Comparison of ENCODE assay signal across 9 cellular contexts in the genomic region with DNA sequence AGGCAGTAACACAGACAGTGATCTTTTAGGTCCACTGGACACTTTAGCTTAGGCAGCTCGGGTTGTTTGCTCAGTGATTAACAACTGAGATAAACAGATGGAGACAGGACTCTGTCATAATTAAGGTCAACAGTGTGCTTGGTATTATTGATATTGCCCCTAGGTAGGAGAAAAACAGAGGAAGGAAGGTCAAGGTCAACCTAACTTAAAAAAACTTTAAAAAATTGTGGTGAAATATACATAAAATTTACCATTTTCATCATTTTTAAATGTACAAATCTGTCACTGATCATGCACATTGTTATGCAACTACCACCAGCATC. TPM values are rescaled to one million over a fixed set of nuclear protein-coding genes. Genes with fewer than 3 reads are reported as not detected.
A peak's percentile ranks its signal among the peaks of the same experiment; 100 is the strongest.
DNase-seq lines count a peak whose midpoint lies in the region; ATAC-seq, FAIRE-seq and TF ChIP-seq lines count a peak whose summit lies in the region.
"Had no signal": no experiment of that assay in that cellular context is flagged by ENCODE, and none has a peak within 500 bp of the region (broad histone marks: within the 10 kb centered on the region; RNA-seq: fewer than 3 reads in every experiment).

No MANE protein-coding gene starts in this region.

- peak overlapping the region; percentile 73; the same call in 1 of the 2 replicates for H2BK5ac ChIP-seq in H1 (ENCODE audit: low read depth, low read length)

- H3K4me3 ChIP-seq in H1 (ENCODE audit: extremely low read depth in 1 of 4, insufficient read depth in 2 of 4, low read depth in 3 of 4, low read length in 4 of 4) (no peak overlapping the region), sigmoid colon (no peak overlapping the region)
- H3K4me3 ChIP-seq: lung had no signal

- no peaks in the 10 kb centered on the region for H3K79me1 ChIP-seq in H1 (ENCODE audit: low read depth, low read length)

- H3K27me3 ChIP-seq in H1 (replicated peaks in 1 of 4; ENCODE audit: control insufficient read depth in 3 of 4, extremely low read depth in 1 of 4, insufficient read depth in 3 of 4, low read length in 3 of 4): no peaks in the 10 kb centered on the region
- no peaks in the 10 kb centered on the region for H3K27me3 ChIP-seq in sigmoid colon

- H2BK12ac ChIP-seq in H1 (ENCODE audit: low read depth, low read length): no peak overlapping the region

- TF ChIP-seq CTCF in H1 (IDR thresholded peaks at IDR 0.05; ENCODE audit: control extremely low read depth in 1 of 3, insufficient read depth in 1 of 3, low read depth in 1 of 3, low read length in 3 of 3): no peak
- TF ChIP-seq CTCF in sigmoid colon (IDR thresholded peaks at IDR 0.05): no peak

- H3K27me3 Mint-ChIP-seq in activated CD4-positive, alpha-beta T cell treated with anti-CD3 and anti-CD28 coated beads, Interleukin-2, amount 10 ng/mL, durations not matched to agents 24 days and 14 days: peaks cover 2% of the 10 kb centered on the region

- FAIRE-seq in H1 (lab: Jason Lieb, UNC): no peak

- H4K8ac ChIP-seq in H1 (ENCODE audit: extremely low read depth, insufficient read depth, low read length): no peak overlapping the region

- no peaks in the 10 kb centered on the region for H3K9me3 Mint-ChIP-seq in activated CD4-positive, alpha-beta T cell treated with anti-CD3 and anti-CD28 coated beads, Interleukin-2, amount 10 ng/mL, durations not matched to agents 24 days and 14 days

- POLR2A ChIA-PET in H1 (lab: Charles Lee; ENCODE audit: partially characterized antibody): interaction anchor here (0.6 to 6.6 kb wide), 6 partner anchors 10 to 88 kb away, joined by 3 to 104 read pairs (median 28); partner anchors contain the start of genes AFF4 and ZCCHC10

- H3K56ac ChIP-seq in H1 (replicated peaks; ENCODE audit: insufficient read length, low read depth, low read length): no peak overlapping the region

- no peak overlapping the region for H2AFZ ChIP-seq in H1 (ENCODE audit: low read length)

- H2BK120ac ChIP-seq in H1 (replicated peaks; ENCODE audit: low read depth, low read length): peak overlapping the region; percentile 12

- H2BK15ac ChIP-seq in H1 (ENCODE audit: low read length): no peak overlapping the region

- TF ChIP-seq POLR2A in H1 (IDR thresholded peaks at IDR 0.05; ENCODE audit: control extremely low read depth in 1 of 2, low read depth in 2 of 2, low read length in 2 of 2) (no peak), sigmoid colon (IDR thresholded peaks at IDR 0.05) (no peak)

- ATAC-seq in HG02840 (IDR thresholded peaks at IDR 0.05; ENCODE audit: low FRiP score, unreplicated experiment) (no peak), sciatic nerve (no peak)

- 83% methylated on average over 1 of the region's 1 CpG; no CpG with 5 or more reads in 1 of the 2 experiments for WGBS in H1 (ENCODE audit: extremely low coverage in 1 of 2, insufficient coverage in 1 of 2, insufficient read length in 1 of 2, insufficient replicate concordance in 2 of 2, low coverage in 1 of 2, low lambda C conversion rate in 2 of 2, missing lambda C conversion rate in 1 of 2), 2 experiments
- 4 to 46% methylated on average over 1 of the region's 1 CpG for WGBS in sigmoid colon, 2 donors

- no peak for DNase-seq in activated CD4-positive, alpha-beta T cell treated with anti-CD3 and anti-CD28 coated beads, Interleukin-2, amount 10 ng/mL, durations not matched to agents 24 days and 14 days
- no peak for DNase-seq in activated CD4-positive, alpha-beta T cell treated with anti-CD3 and anti-CD28 coated beads, Interleukin-2, amount 50 U/mL, for 48 hours
- peak; percentile 69 for DNase-seq in NCI-H748 (lab: John Stamatoyannopoulos, UW; ENCODE audit: unreplicated experiment)
- DNase-seq in H1 (ENCODE audit: low read depth in 1 of 2, low spot score in 2 of 2): no peak
- DNase-seq in sigmoid colon: no peak
- no peak for DNase-seq in NCI-H1930 (lab: John Stamatoyannopoulos, UW)
- no peak for DNase-seq in sciatic nerve (ENCODE audit: low spot score)

- peak overlapping the region; percentile 79 for H4K91ac ChIP-seq in H1 (replicated peaks; ENCODE audit: insufficient read length, low read length)

- peak overlapping the region; percentile 97 for H3K4ac ChIP-seq in H1 (replicated peaks; ENCODE audit: insufficient read length, low read depth, low read length)

- TF ChIP-seq RAD21 in H1 (IDR thresholded peaks at IDR 0.05 in 1 of 2, conservative IDR thresholded peaks at IDR 0.05 in 1 of 2; ENCODE audit: low read depth in 2 of 2, low read length in 2 of 2): no peak

- no peaks in the 10 kb centered on the region for H3K9me3 ChIP-seq in H1 (ENCODE audit: insufficient read depth in 2 of 2, low read depth in 1 of 2, low read length in 1 of 2)
- H3K9me3 ChIP-seq in sigmoid colon: no peaks in the 10 kb centered on the region

- peaks cover 10% of the 10 kb centered on the region for H3K23me2 ChIP-seq in H1 (ENCODE audit: low read depth, low read length)

- CTCF ChIA-PET in H1 (lab: Charles Lee; ENCODE audit: partially characterized antibody): interaction anchor here (0.9 kb wide), 1 partner anchor 60 kb away, joined by 3 read pairs; no protein-coding TSS in a partner anchor

- H3K4me3 Mint-ChIP-seq in activated CD4-positive, alpha-beta T cell treated with anti-CD3 and anti-CD28 coated beads, Interleukin-2, amount 10 ng/mL, durations not matched to agents 24 days and 14 days: peak overlapping the region; percentile 34

- H3K4me1 ChIP-seq in H1 (replicated peaks in 1 of 4; ENCODE audit: control insufficient read depth in 3 of 4, insufficient read depth in 4 of 4, low read length in 3 of 4) (peaks cover 0 to 8% (median 2%) of the 10 kb centered on the region in 4 experiments; a peak in 4 of 7 replicates), sigmoid colon (peaks cover 0 to 48% (median 41%) of the 10 kb centered on the region in 4 donors)

- H3K18ac ChIP-seq in H1 (ENCODE audit: extremely low read depth, low read length): no peak overlapping the region

- no peak overlapping the region for H3K23ac ChIP-seq in H1 (ENCODE audit: insufficient read length)

- peaks cover 16% of the 10 kb centered on the region for H3K4me1 Mint-ChIP-seq in activated CD4-positive, alpha-beta T cell treated with anti-CD3 and anti-CD28 coated beads, Interleukin-2, amount 10 ng/mL, durations not matched to agents 24 days and 14 days

- no peak overlapping the region for H2AK5ac ChIP-seq in H1 (ENCODE audit: low read depth, low read length)

- peaks cover 25 to 28% of the 10 kb centered on the region in 2 experiments for H3K79me2 ChIP-seq in H1 (ENCODE audit: control insufficient read depth in 1 of 2, insufficient read depth in 2 of 2, low read length in 2 of 2)

- H4K5ac ChIP-seq in H1 (ENCODE audit: insufficient read length, low read depth, low read length): no peak overlapping the region

- H2BK20ac ChIP-seq in H1 (ENCODE audit: low read length): 0 out of 2 replicates have a peak overlapping the region, but pooled peaks have one; percentile 62

- intact Hi-C loops in activated CD4-positive, alpha-beta T cell treated with anti-CD3 and anti-CD28 coated beads, Interleukin-2, amount 10 ng/mL, durations not matched to agents 24 days and 14 days (cut with micrococcal nuclease): loop anchor here (5.0 to 10.0 kb wide), 4 partner anchors 217 to 1415 kb away; partner anchors contain the start of genes RAPGEF6, SHROOM1, SKP1 and UBE2B
- intact Hi-C loops in sigmoid colon (cut with DNase I): loop anchor here (5.0 to 10.0 kb wide), 2 partner anchors 185 to 217 kb away; partner anchors contain the start of genes GDF9, SHROOM1 and UQCRQ
- intact Hi-C loops in sciatic nerve (cut with DNase I): no loop called here

- peak overlapping the region; percentile 17 for H3K27ac Mint-ChIP-seq in activated CD4-positive, alpha-beta T cell treated with anti-CD3 and anti-CD28 coated beads, Interleukin-2, amount 10 ng/mL, durations not matched to agents 24 days and 14 days

- TF ChIP-seq EP300 in H1 (IDR thresholded peaks at IDR 0.05; ENCODE audit: borderline replicate concordance in 1 of 2, low read depth in 2 of 2, low read length in 2 of 2) (no peak), sigmoid colon (IDR thresholded peaks at IDR 0.05) (no peak)

- H3K36me3 Mint-ChIP-seq in activated CD4-positive, alpha-beta T cell treated with anti-CD3 and anti-CD28 coated beads, Interleukin-2, amount 10 ng/mL, durations not matched to agents 24 days and 14 days (ENCODE audit: low read depth): peaks cover 10% of the 10 kb centered on the region

- H4K20me1 ChIP-seq in H1 (replicated peaks in 1 of 2; ENCODE audit: control insufficient read depth in 1 of 2, insufficient read depth in 2 of 2, low read length in 2 of 2): peaks cover 2 to 12% of the 10 kb centered on the region in 2 experiments

- peak overlapping the region in 1 of 2 experiments; percentile 95; a peak in 1 of 4 replicates for H3K4me2 ChIP-seq in H1 (ENCODE audit: insufficient read depth in 1 of 2, low read depth in 2 of 2, low read length in 2 of 2)

- H3K36me3 ChIP-seq in H1 (ENCODE audit: control insufficient read depth in 2 of 4, insufficient read depth in 4 of 4, low read length in 3 of 4) (no peaks in the 10 kb centered on the region), sigmoid colon (no peaks in the 10 kb centered on the region)

- no peak overlapping the region for H3K14ac ChIP-seq in H1 (ENCODE audit: insufficient read length)

- H3K9ac ChIP-seq in H1 (replicated peaks in 1 of 4; ENCODE audit: extremely low read depth in 1 of 4, low read depth in 3 of 4, low read length in 3 of 4): 0 out of 7 replicates have a peak overlapping the region, but pooled peaks of 1 of the 4 experiments have one; percentile 33

- H3K27ac ChIP-seq in H1 (ENCODE audit: low read depth, low read length) (no peak overlapping the region), sigmoid colon (peak overlapping the region; percentile 24 to 100 (median 98))

RNA-seq across cellular contexts. Expression of gene HSPA4, which starts 2.1 kb away (rescaled TPM):
- 267 and 270 TPM in 2 replicates for total RNA-seq in activated CD4-positive, alpha-beta T cell treated with anti-CD3 and anti-CD28 coated beads, Interleukin-2, amount 10 ng/mL, durations not matched to agents 24 days and 14 days
- 411 and 445 TPM in 2 replicates for total RNA-seq in H1 (2021; fragmentation: NEBNext Ultra II Directional; extraction: Animal tissue kit (Norgen Biotek cat#: 25700))
- polyA plus RNA-seq in H1 (2011; rRNA removed) (24.6 and 28.9 TPM in 2 replicates), sigmoid colon (10 to 100 TPM; 24.0 to 39.8 (median 28.9) TPM)
- 65.7 TPM for polyA plus RNA-seq in H1 (2011; cell fraction: cytosol; rRNA removed)
- 20.2 TPM for polyA plus RNA-seq in H1 (2011; cell fraction: nucleus; rRNA removed)
- polyA plus RNA-seq in H1 (2012, experiment 1 of 2): 175 to 362 TPM (median 194 TPM) in 4 replicates
- polyA plus RNA-seq in H1 (2012, experiment 2 of 2): 28.9 TPM
- polyA plus RNA-seq in H1 (2013, experiment 1 of 2): 279 TPM
- 299 TPM for polyA plus RNA-seq in H1 (2013, experiment 2 of 2)
- polyA minus RNA-seq in H1 (2011; rRNA and poly(A)+ RNA removed): 88.3 and 112 TPM in 2 replicates
- polyA minus RNA-seq in H1 (2011; cell fraction: cytosol; rRNA and poly(A)+ RNA removed): 115 TPM
- 48.9 TPM for polyA minus RNA-seq in H1 (2011; cell fraction: nucleus; rRNA and poly(A)+ RNA removed)
- total RNA-seq in sigmoid colon (10 to 100 TPM; 40.3 to 54.0 (median 45.3) TPM), sciatic nerve (65.0 TPM)

RNA-seq across cellular contexts. Expression of gene ZCCHC10, which starts 23.3 kb away (rescaled TPM):
- 32.2 and 36.0 TPM in 2 replicates for total RNA-seq in activated CD4-positive, alpha-beta T cell treated with anti-CD3 and anti-CD28 coated beads, Interleukin-2, amount 10 ng/mL, durations not matched to agents 24 days and 14 days
- 32.9 and 36.6 TPM in 2 replicates for total RNA-seq in H1 (2021; fragmentation: NEBNext Ultra II Directional; extraction: Animal tissue kit (Norgen Biotek cat#: 25700))
- polyA plus RNA-seq in H1 (2011; rRNA removed) (17.9 and 22.4 TPM in 2 replicates), sigmoid colon (10 to 100 TPM; 26.4 to 57.1 (median 49.2) TPM)
- polyA plus RNA-seq in H1 (2011; cell fraction: cytosol; rRNA removed): 19.8 TPM
- polyA plus RNA-seq in H1 (2011; cell fraction: nucleus; rRNA removed): 20.4 TPM
- 28.6 to 35.7 TPM (median 29.9 TPM) in 4 replicates for polyA plus RNA-seq in H1 (2012, experiment 1 of 2)
- 19.8 TPM for polyA plus RNA-seq in H1 (2012, experiment 2 of 2)
- polyA plus RNA-seq in H1 (2013, experiment 1 of 2): 56.0 TPM
- 57.3 TPM for polyA plus RNA-seq in H1 (2013, experiment 2 of 2)
- polyA minus RNA-seq in H1 (2011; rRNA and poly(A)+ RNA removed): 15.2 and 28.0 TPM in 2 replicates
- 9.0 TPM for polyA minus RNA-seq in H1 (2011; cell fraction: cytosol; rRNA and poly(A)+ RNA removed)
- 20.8 TPM for polyA minus RNA-seq in H1 (2011; cell fraction: nucleus; rRNA and poly(A)+ RNA removed)
- total RNA-seq in sigmoid colon (10 to 100 TPM; 15.0 to 18.9 (median 17.0) TPM), sciatic nerve (15.0 TPM)
